In genomic region chr2:48545244-48545643, GRCh38 we compare ENCODE assay signal across 14 cellular contexts. TPM values are rescaled to one million over a fixed set of nuclear protein-coding genes. Genes with fewer than 3 reads are reported as not detected.
DNase-seq lines count a peak whose midpoint lies in the region; TF ChIP-seq lines count a peak whose summit lies in the region.
"Had no signal": no experiment of that assay in that cellular context is flagged by ENCODE, and none has a peak within 500 bp of the region (broad histone marks: within the 10 kb centered on the region; RNA-seq: fewer than 3 reads in every experiment).

No MANE protein-coding gene starts in this region.

- no peaks in the 10 kb centered on the region for H3K27me3 ChIP-seq in GM23248 (replicated peaks; ENCODE audit: insufficient read depth)
- no peaks in the 10 kb centered on the region for H3K27me3 ChIP-seq in SK-N-SH (ENCODE audit: insufficient read depth)
- H3K27me3 ChIP-seq: stomach had no signal

- CTCF ChIA-PET in SK-N-SH (lab: Yijun Ruan, JAX) = interaction anchor here (1.0 kb wide), 1 partner anchor 10 kb away, joined by 3 read pairs; no protein-coding TSS in a partner anchor

- in situ Hi-C loops in GM23248 (cut with MboI) = no loop called here

- H3K27me3 Mint-ChIP-seq in osteocyte (ENCODE audit: unreplicated experiment) = no peaks in the 10 kb centered on the region
- H3K27me3 Mint-ChIP-seq: activated naive CD4-positive, alpha-beta T cell treated with anti-CD3 and anti-CD28 coated beads, Interleukin-2, amount 50 U/mL, for 24 hours had no signal

- POLR2A ChIA-PET in SK-N-SH (lab: Yijun Ruan, JAX) = no interaction called here

- 47 to 60% methylated on average over 10 of the region's 10 CpGs for WGBS in GM23248 (ENCODE audit: low coverage in 1 of 2, low lambda C conversion rate in 2 of 2, missing lambda C conversion rate in 2 of 2), 2 experiments
- 80% methylated on average over 10 of the region's 10 CpGs for WGBS in SK-N-SH (ENCODE audit: low lambda C conversion rate)

- H3K9ac ChIP-seq in GM23248 (no peak overlapping the region), SK-N-SH (no peak overlapping the region)

- peaks cover 36% of the 10 kb centered on the region for H3K4me1 Mint-ChIP-seq in osteocyte (ENCODE audit: unreplicated experiment)
- H3K4me1 Mint-ChIP-seq: activated naive CD4-positive, alpha-beta T cell treated with anti-CD3 and anti-CD28 coated beads, Interleukin-2, amount 50 U/mL, for 24 hours had no signal

- H3F3A ChIP-seq in GM23248 (ENCODE audit: insufficient read depth) (no peaks in the 10 kb centered on the region), SK-N-SH (replicated peaks; ENCODE audit: insufficient read depth) (no peaks in the 10 kb centered on the region)

- H3K4me3 ChIP-seq in AG09309 (ENCODE audit: control insufficient read depth, low read depth, low read length) (no peak overlapping the region), GM23248 (no peak overlapping the region), SK-N-SH (ENCODE audit: low read depth in 2 of 2, low read length in 1 of 2) (no peak overlapping the region)
- H3K4me3 ChIP-seq: lower lobe of right lung, stomach had no signal

- H3K79me2 ChIP-seq in GM23248 (ENCODE audit: insufficient read depth) (no peaks in the 10 kb centered on the region), SK-N-SH (ENCODE audit: insufficient read depth) (peaks cover 3% of the 10 kb centered on the region)

- no peak overlapping the region for H3K27ac Mint-ChIP-seq in osteocyte (ENCODE audit: unreplicated experiment)
- H3K27ac Mint-ChIP-seq: activated naive CD4-positive, alpha-beta T cell treated with anti-CD3 and anti-CD28 coated beads, Interleukin-2, amount 50 U/mL, for 24 hours had no signal

- H3K4me2 ChIP-seq in GM23248 (ENCODE audit: unreplicated experiment) (no peak overlapping the region), SK-N-SH (no peak overlapping the region)

- no peak overlapping the region for H2AFZ ChIP-seq in GM23248
- no peak overlapping the region for H2AFZ ChIP-seq in SK-N-SH (ENCODE audit: low read depth)

- no peaks in the 10 kb centered on the region for H3K9me3 Mint-ChIP-seq in osteocyte (ENCODE audit: unreplicated experiment)
- H3K9me3 Mint-ChIP-seq: activated naive CD4-positive, alpha-beta T cell treated with anti-CD3 and anti-CD28 coated beads, Interleukin-2, amount 50 U/mL, for 24 hours had no signal

- H3K36me3 Mint-ChIP-seq in osteocyte (ENCODE audit: unreplicated experiment) = peaks cover 20% of the 10 kb centered on the region
- H3K36me3 Mint-ChIP-seq: activated naive CD4-positive, alpha-beta T cell treated with anti-CD3 and anti-CD28 coated beads, Interleukin-2, amount 50 U/mL, for 24 hours had no signal

- H4K20me1 ChIP-seq in GM23248 (ENCODE audit: insufficient read depth) (no peaks in the 10 kb centered on the region), SK-N-SH (ENCODE audit: insufficient read depth) (no peaks in the 10 kb centered on the region)

- TF ChIP-seq CTCF in AG09309 (IDR thresholded peaks at IDR 0.05; ENCODE audit: control insufficient read depth, insufficient read depth, low read depth, low read length, missing control alignments) = peak; percentile 50
- TF ChIP-seq CTCF in SK-N-SH (IDR thresholded peaks at IDR 0.05) = peak; percentile 15; the same call in 1 of the 2 replicates
- no peak for TF ChIP-seq CTCF in osteocyte (IDR thresholded peaks at IDR 0.05)

- no peaks in the 10 kb centered on the region for H3K9me2 ChIP-seq in GM23248 (ENCODE audit: insufficient read depth)
- H3K9me2 ChIP-seq in SK-N-SH = no peaks in the 10 kb centered on the region

- DNase-seq in AG09309 (ENCODE audit: low read depth) (no peak), GM23248 (peak; percentile 20), SK-N-SH (peak; percentile 41), fibroblast of the conjunctiva (ENCODE audit: low read depth) (peak; percentile 49), C1 segment of cervical spinal cord (lab: John Stamatoyannopoulos, UW) (no peak), osteocyte (ENCODE audit: extremely low spot score, unreplicated experiment) (no peak)
- no peak for DNase-seq in NK-92 treated with Interleukin-12 subunit alpha and Interleukin-12 subunit beta, amount 100 ng/mL, for 24 hours (lab: John Stamatoyannopoulos, UW)
- DNase-seq in stimulated activated CD4-positive, alpha-beta T cell treated with anti-CD3 and anti-CD28 coated beads, Interleukin-15, amount 100 ng/mL, for 24 hours = no peak
- DNase-seq: activated CD4-positive, alpha-beta T cell treated with anti-CD3 and anti-CD28 coated beads, Interleukin-2, amount 50 U/mL, for 48 hours; cortex of kidney; lower lobe of right lung; stimulated activated CD4-positive, alpha-beta T cell treated with anti-CD3 and anti-CD28 coated beads, Interleukin-2, amount 100 ng/mL, for 24 hours; stomach had no signal

- H3K27ac ChIP-seq in GM23248 (no peak overlapping the region), SK-N-SH (ENCODE audit: low read depth in 2 of 2, low read length in 1 of 2) (no peak overlapping the region)
- H3K27ac ChIP-seq: lower lobe of right lung had no signal

- H3K9me3 ChIP-seq in GM23248 (ENCODE audit: low read depth) (no peaks in the 10 kb centered on the region), SK-N-SH (no peaks in the 10 kb centered on the region)
- H3K9me3 ChIP-seq: lower lobe of right lung, stomach had no signal

- no peaks in the 10 kb centered on the region for H3K36me3 ChIP-seq in GM23248 (ENCODE audit: low read depth)
- peaks cover 0 to under 1% of the 10 kb centered on the region in 2 experiments for H3K36me3 ChIP-seq in SK-N-SH (replicated peaks in 1 of 2; ENCODE audit: control insufficient read depth in 1 of 2, insufficient read depth in 2 of 2, low read length in 1 of 2)
- H3K36me3 ChIP-seq: lower lobe of right lung had no signal

- TF ChIP-seq EP300 in SK-N-SH (IDR thresholded peaks at IDR 0.05; ENCODE audit: borderline replicate concordance in 1 of 2, low read depth in 1 of 2, low read length in 1 of 2) = no peak

- H3K4me3 Mint-ChIP-seq in osteocyte (ENCODE audit: unreplicated experiment) = no peak overlapping the region
- H3K4me3 Mint-ChIP-seq: activated naive CD4-positive, alpha-beta T cell treated with anti-CD3 and anti-CD28 coated beads, Interleukin-2, amount 50 U/mL, for 24 hours had no signal

- no peaks in the 10 kb centered on the region for H3K4me1 ChIP-seq in GM23248 (ENCODE audit: insufficient read depth)
- no peaks in the 10 kb centered on the region for H3K4me1 ChIP-seq in SK-N-SH (ENCODE audit: control insufficient read depth in 1 of 2, insufficient read depth in 2 of 2, low read depth in 1 of 2, low read length in 1 of 2)
- H3K4me1 ChIP-seq: lower lobe of right lung had no signal

- TF ChIP-seq RAD21 in SK-N-SH (IDR thresholded peaks at IDR 0.05; ENCODE audit: low read length) = no peak

TF ChIP-seq in SK-N-SH, 30 proteins besides CTCF, POLR2A, EP300 and RAD21 (continues in another document):
- TF ChIP-seq POLR2AphosphoS5 (IDR thresholded peaks at IDR 0.05; ENCODE audit: low read depth, low read length) (no peak), SMC3 (IDR thresholded peaks at IDR 0.05; ENCODE audit: low read depth, low read length) (no peak), TEAD4 (IDR thresholded peaks at IDR 0.05; ENCODE audit: borderline replicate concordance, insufficient read depth) (no peak), EZH2phosphoT487 (IDR thresholded peaks at IDR 0.05; ENCODE audit: borderline replicate concordance, low read depth) (no peak), GABPA (IDR thresholded peaks at IDR 0.05; ENCODE audit: low read depth) (no peak), SIN3A (IDR thresholded peaks at IDR 0.05; ENCODE audit: borderline replicate concordance, low read depth, low read length) (no peak), IRF3 (IDR thresholded peaks at IDR 0.05; ENCODE audit: low read depth, low read length) (no peak), FOSL2 (IDR thresholded peaks at IDR 0.05; ENCODE audit: borderline replicate concordance, low read depth) (no peak), REST (IDR thresholded peaks at IDR 0.05; ENCODE audit: low read depth, low read length) (no peak), FOXM1 (IDR thresholded peaks at IDR 0.05; ENCODE audit: low read depth) (no peak), TCF12 (IDR thresholded peaks at IDR 0.05) (no peak)

RNA-seq across cellular contexts. Expression of gene STON1, which starts 15.3 kb away (rescaled TPM):
- 4.9 and 5.6 TPM in 2 replicates for total RNA-seq in GM23248 (2014; rRNA removed; shearing (Covaris generic))
- polyA plus RNA-seq in GM23248 (2016; fragmentation: Nextera tagmentation; extraction: Ambion mirVana) (3.0 TPM in 2 replicates), SK-N-SH (2012; rRNA removed) (4.2 and 5.7 TPM in 2 replicates)
- 5.5 and 6.0 TPM in 2 replicates for polyA plus RNA-seq in SK-N-SH (2012; cell fraction: cytosol; rRNA removed)
- 4.2 and 7.5 TPM in 2 replicates for polyA plus RNA-seq in SK-N-SH (2012; cell fraction: nucleus; rRNA removed)
- 37.5 and 38.0 TPM in 2 replicates for total RNA-seq in osteocyte

Comparison
In these comparisons a context has a peak if more than half of its experiments do, and no peak if none do; other contexts are left out.
1. DNase-seq: peak in GM23248 (single experiment), SK-N-SH (single experiment) and fibroblast of the conjunctiva (single experiment); none in AG09309 (single experiment), NK-92 treated with Interleukin-12 subunit alpha and Interleukin-12 subunit beta, amount 100 ng/mL, for 24 hours (single experiment), C1 segment of cervical spinal cord (0 of 14), stimulated activated CD4-positive, alpha-beta T cell treated with anti-CD3 and anti-CD28 coated beads, Interleukin-15, amount 100 ng/mL, for 24 hours (single experiment) and osteocyte (single experiment).